12 cellular contexts compared by ENCODE assay signal in the genomic region with DNA sequence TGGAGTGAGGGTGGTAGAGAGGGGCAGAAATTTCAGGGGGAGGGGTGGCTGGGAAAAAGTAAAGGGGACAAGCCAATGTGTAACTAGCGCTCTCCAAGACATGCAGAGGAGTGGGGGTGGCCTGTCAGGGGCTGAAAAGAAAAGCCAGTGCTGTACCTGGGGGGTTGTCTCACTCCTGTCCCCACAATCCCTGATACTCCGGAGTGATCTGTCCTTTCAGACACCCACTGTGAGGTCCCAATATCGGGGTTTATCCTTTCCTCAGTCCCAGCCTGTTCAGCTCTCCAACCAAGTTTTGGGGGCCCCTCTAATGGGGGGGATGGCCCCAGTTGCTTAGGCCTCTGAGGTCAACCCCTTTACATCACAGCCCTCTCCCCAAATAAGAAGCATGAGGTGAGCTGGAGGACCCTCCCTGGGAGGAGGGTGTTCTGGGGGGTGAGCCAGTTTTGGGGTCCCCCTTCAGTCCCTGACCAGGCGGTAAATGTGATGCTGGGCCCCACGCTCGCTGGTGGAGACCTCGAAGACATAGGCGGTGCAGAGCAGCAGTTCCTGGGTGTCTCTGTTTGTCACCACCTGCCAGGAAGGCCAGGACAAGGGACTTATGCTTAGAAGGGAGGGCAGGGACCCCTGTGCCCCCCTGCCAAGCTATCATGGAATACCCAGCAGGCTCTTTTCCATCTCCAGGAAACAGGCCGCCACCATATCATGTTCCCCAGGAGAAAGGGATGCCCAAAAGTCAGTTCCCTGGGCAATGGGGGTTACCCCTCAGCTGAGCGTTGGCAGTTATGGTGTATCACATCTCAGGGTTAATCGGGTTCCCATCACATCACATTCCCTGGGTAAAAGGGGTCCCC. TPM values are rescaled to one million over a fixed set of nuclear protein-coding genes. Genes with fewer than 3 reads are reported as not detected.
DNase-seq lines count a peak whose midpoint lies in the region; ATAC-seq and TF ChIP-seq lines count a peak whose summit lies in the region.
"Had no signal": no experiment of that assay in that cellular context is flagged by ENCODE, and none has a peak within 500 bp of the region (broad histone marks: within the 10 kb centered on the region; RNA-seq: fewer than 3 reads in every experiment).

No MANE protein-coding gene starts in this region.

- RAD21 ChIA-PET in HCT116 (lab: Charles Lee; ENCODE audit: low non-redundant PET in 1 of 2, low total read pairs in 2 of 2, uncharacterized antibody in 2 of 2, unreplicated experiment in 2 of 2) = no interaction called here

- intact Hi-C loops in HCT116 (cut with micrococcal nuclease) = no loop called here

- H3K4me2 ChIP-seq in HCT116 (ENCODE audit: low read length) (no peak overlapping the region), parathyroid adenoma (ENCODE audit: low read length) (no peak overlapping the region)

- H3K36me3 ChIP-seq in HCT116 (ENCODE audit: control insufficient read depth in 1 of 2, insufficient read depth in 2 of 2, low read length in 2 of 2) = peaks cover 15 to 23% of the 10 kb centered on the region in 2 experiments; a peak in 3 of 4 replicates
- H3K36me3 ChIP-seq in parathyroid adenoma (ENCODE audit: control insufficient read depth, insufficient read depth, low read length) = no peaks in the 10 kb centered on the region

- no peaks in the 10 kb centered on the region for H3K9me3 Mint-ChIP-seq in chondrocyte (ENCODE audit: low read depth)

- H3K4me1 ChIP-seq in HCT116 (ENCODE audit: control insufficient read depth in 1 of 2, insufficient read depth in 2 of 2, low read length in 2 of 2) (peaks cover 0 to 6% of the 10 kb centered on the region in 2 experiments; a peak in 1 of 4 replicates), parathyroid adenoma (peaks cover 6% of the 10 kb centered on the region)

- TF ChIP-seq CTCF in 22Rv1 (IDR thresholded peaks at IDR 0.05) (no peak), HCT116 (IDR thresholded peaks at IDR 0.05 in 2 of 3, conservative IDR thresholded peaks at IDR 0.05 in 1 of 3; ENCODE audit: borderline replicate concordance in 1 of 3, insufficient read depth in 1 of 3, low read depth in 2 of 3, low read length in 2 of 3) (no peak), chondrocyte (IDR thresholded peaks at IDR 0.05) (no peak), parathyroid adenoma (IDR thresholded peaks at IDR 0.05) (no peak)

- no peaks in the 10 kb centered on the region for H4K20me1 ChIP-seq in HCT116 (ENCODE audit: insufficient read depth)

- DNase-seq in HCT116 (ENCODE audit: low read depth, low spot score) (no peak), chondrocyte (ENCODE audit: low spot score) (peak; percentile 59), HT-29 (ENCODE audit: low spot score) (no peak), GDM1 (lab: John Stamatoyannopoulos, UW) (no peak), Ammon's horn (ENCODE audit: low spot score) (no peak)
- DNase-seq: DMS79, SIG-M5 had no signal

- H2AFZ ChIP-seq in HCT116 (ENCODE audit: low read depth, low read length, poor library complexity, severe bottlenecking) (no peak overlapping the region), parathyroid adenoma (no peak overlapping the region)

- no peak overlapping the region for H3K27ac Mint-ChIP-seq in chondrocyte (ENCODE audit: unreplicated experiment)

- no peaks in the 10 kb centered on the region for H3K27me3 Mint-ChIP-seq in chondrocyte (ENCODE audit: low read depth)

- no peaks in the 10 kb centered on the region for H3K4me1 Mint-ChIP-seq in chondrocyte (ENCODE audit: low read depth)

- ATAC-seq in HCT116 = no peak
- ATAC-seq in HG02870 (IDR thresholded peaks at IDR 0.05; ENCODE audit: unreplicated experiment) = no peak

- TF ChIP-seq POLR2A in HCT116 (IDR thresholded peaks at IDR 0.05; ENCODE audit: borderline replicate concordance, extremely low read depth, insufficient read depth, insufficient read length) = no peak

- no peak overlapping the region for H3K9ac ChIP-seq in HCT116 (ENCODE audit: low read length)
- H3K9ac ChIP-seq in parathyroid adenoma = no peak overlapping the region

- no peak for TF ChIP-seq RAD21 in HCT116 (IDR thresholded peaks at IDR 0.05; ENCODE audit: low read depth)

- CTCF ChIA-PET in HCT116 (lab: Charles Lee) = no interaction called here

- H3K79me2 ChIP-seq in HCT116 (ENCODE audit: insufficient read depth, low read length) (no peaks in the 10 kb centered on the region), parathyroid adenoma (no peaks in the 10 kb centered on the region)

- H3K27ac ChIP-seq in 22Rv1 (peak overlapping the region; percentile 91), HCT116 (ENCODE audit: low read depth, low read length) (no peak overlapping the region), parathyroid adenoma (peak overlapping the region; percentile 15)

- H3K4me3 ChIP-seq in HCT116 (replicated peaks in 1 of 2; ENCODE audit: low read depth in 1 of 2, low read length in 2 of 2) (no peak overlapping the region), parathyroid adenoma (ENCODE audit: low read depth, low read length) (no peak overlapping the region)

- H3K9me3 ChIP-seq in HCT116 (ENCODE audit: control insufficient read depth in 1 of 2, insufficient read depth in 1 of 2, low read depth in 1 of 2, low read length in 2 of 2) (no peaks in the 10 kb centered on the region), parathyroid adenoma (ENCODE audit: control insufficient read depth, low read length) (no peaks in the 10 kb centered on the region)
- H3K9me3 ChIP-seq: psoas muscle had no signal

- H3K4me3 Mint-ChIP-seq in chondrocyte (ENCODE audit: unreplicated experiment) = no peak overlapping the region

- TSS peak; percentile 44 for BruUV-seq in HCT116 (replicated peaks; lab: Mats Ljungman, UMichigan)

- H3K36me3 Mint-ChIP-seq in chondrocyte (ENCODE audit: low read depth) = peaks cover 39% of the 10 kb centered on the region

- H3K9me2 ChIP-seq in HCT116 (ENCODE audit: insufficient read depth) = no peaks in the 10 kb centered on the region

- H3K27me3 ChIP-seq in HCT116 (ENCODE audit: insufficient read depth, low read length) (no peaks in the 10 kb centered on the region), parathyroid adenoma (ENCODE audit: control insufficient read depth, insufficient read depth, low read length) (no peaks in the 10 kb centered on the region)

- POLR2A ChIA-PET in HCT116 (lab: Charles Lee) = no interaction called here

TF ChIP-seq in HCT116, 20 proteins besides CTCF, POLR2A, EP300 and RAD21 (continues in another document):
- TF ChIP-seq EZH2phosphoT487 (IDR thresholded peaks at IDR 0.05; ENCODE audit: borderline replicate concordance) (no peak), CEBPB (IDR thresholded peaks at IDR 0.05; ENCODE audit: low read depth) (no peak), SP1 (IDR thresholded peaks at IDR 0.05; ENCODE audit: low read depth) (no peak), TCF7L2 (IDR thresholded peaks at IDR 0.05; ENCODE audit: borderline replicate concordance, extremely low read depth, insufficient read depth, insufficient read length) (no peak), SRF (IDR thresholded peaks at IDR 0.05; ENCODE audit: low read depth) (no peak), ZFX (IDR thresholded peaks at IDR 0.05) (no peak), ZBTB33 (IDR thresholded peaks at IDR 0.05; ENCODE audit: extremely low read depth, insufficient replicate concordance, low read length) (no peak)

RNA-seq across cellular contexts. Expression of gene CD37, which starts 5.9 kb away (rescaled TPM):
- 0.76 TPM for total RNA-seq in HCT116 (2021; ENCODE audit: unreplicated experiment)
- 2.9 and 3.4 TPM in 2 replicates for polyA plus RNA-seq in HCT116 (2012)
- not detected in 3 replicates for total RNA-seq in chondrocyte
- total RNA-seq in HT-29 (2014; rRNA removed; shearing (Covaris generic)) = not detected in 2 replicates

RNA-seq across cellular contexts. Expression of gene SLC6A16, which starts 16.1 kb away (rescaled TPM):
- 5.0 TPM for total RNA-seq in HCT116 (2021; ENCODE audit: unreplicated experiment)
- polyA plus RNA-seq in HCT116 (2012) = 1.0 and 1.1 TPM in 2 replicates
- total RNA-seq in chondrocyte = 3.5 to 5.2 TPM (median 3.5 TPM) in 3 replicates
- 0.26 TPM in 1 of 2 replicates, not detected in the other for total RNA-seq in HT-29 (2014; rRNA removed; shearing (Covaris generic))

RNA-seq across cellular contexts. Expression of gene TEAD2, which starts 21.1 kb away (rescaled TPM):
- total RNA-seq in HCT116 (2021; ENCODE audit: unreplicated experiment) = 31.9 TPM
- 14.8 and 18.3 TPM in 2 replicates for polyA plus RNA-seq in HCT116 (2012)
- total RNA-seq in chondrocyte = 49.6 to 63.8 TPM (median 62.6 TPM) in 3 replicates
- total RNA-seq in HT-29 (2014; rRNA removed; shearing (Covaris generic)) = 27.2 and 28.6 TPM in 2 replicates

RNA-seq across cellular contexts. Expression of gene DKKL1, which starts 22.6 kb away (rescaled TPM):
- 1.0 TPM for total RNA-seq in HCT116 (2021; ENCODE audit: unreplicated experiment)
- polyA plus RNA-seq in HCT116 (2012) = 1.1 TPM in 2 replicates
- total RNA-seq in chondrocyte = 1.5 to 2.4 TPM (median 2.1 TPM) in 3 replicates
- 0.18 and 0.53 TPM in 2 replicates for total RNA-seq in HT-29 (2014; rRNA removed; shearing (Covaris generic))
- total RNA-seq: psoas muscle had no signal

RNA-seq across cellular contexts. Expression of gene KASH5, which starts 47.0 kb away (rescaled TPM):
- total RNA-seq in HCT116 (2021; ENCODE audit: unreplicated experiment) (not detected), chondrocyte (not detected in 3 replicates)
- polyA plus RNA-seq in HCT116 (2012) = 0.05 TPM in 1 of 2 replicates, not detected in the other
- total RNA-seq in HT-29 (2014; rRNA removed; shearing (Covaris generic)) = not detected in 2 replicates
- total RNA-seq: astrocyte, psoas muscle had no signal
- polyA plus RNA-seq: psoas muscle had no signal
